In genomic region chr1:17865912-17866311, GRCh38 we compare ENCODE assay signal across 24 cellular contexts.
DNase-seq lines count a peak whose midpoint lies in the region; ATAC-seq and TF ChIP-seq lines count a peak whose summit lies in the region.
"Had no signal": no experiment of that assay in that cellular context is flagged by ENCODE, and none has a peak within 500 bp of the region (broad histone marks: within the 10 kb centered on the region; RNA-seq: fewer than 3 reads in every experiment).

No MANE protein-coding gene starts in this region.

- H3K27ac ChIP-seq in RWPE1 (peak overlapping the region; percentile 79), epithelial cell of prostate (peak overlapping the region; percentile 51)
- no peak overlapping the region for H3K27ac ChIP-seq in CD4-positive, alpha-beta T cell (ENCODE audit: low read depth, low read length)
- H3K27ac ChIP-seq: Peyer's patch had no signal

- no peaks in the 10 kb centered on the region for H3K9me3 Mint-ChIP-seq in osteocyte (ENCODE audit: unreplicated experiment)
- peaks cover 3% of the 10 kb centered on the region for H3K9me3 Mint-ChIP-seq in CD4-positive, alpha-beta T cell
- H3K9me3 Mint-ChIP-seq: natural killer cell; T-helper 1 cell treated with Interleukin-12 subunit alpha and Interleukin-12 subunit beta and Interleukin-4 antibody, amounts not matched to agents 30 μg/mL and 1 μg/mL, for 36 hours had no signal

- peak; percentile 32 for DNase-seq in GM03348 (ENCODE audit: low spot score)
- DNase-seq in RWPE1 (ENCODE audit: low spot score) = no peak
- no peak for DNase-seq in epithelial cell of prostate (ENCODE audit: low read depth, low spot score)
- no peak for DNase-seq in osteocyte (ENCODE audit: extremely low spot score, unreplicated experiment)
- DNase-seq in CD4-positive, alpha-beta T cell = no peak
- DNase-seq in NCI-H69 (lab: John Stamatoyannopoulos, UW) = no peak
- DNase-seq: activated CD4-positive, alpha-beta T cell treated with anti-CD3 and anti-CD28 coated beads for 4 hours; activated CD8-positive, alpha-beta memory T cell treated with anti-CD3 and anti-CD28 coated beads for 24 hours; activated effector memory CD4-positive, alpha-beta T cell treated with anti-CD3 and anti-CD28 coated beads, Interleukin-2, amount 50 U/mL, for 16 hours; activated T-cell treated with anti-CD3 and anti-CD28 coated beads, Interleukin-2, amount 50 U/mL, for 1 hour; DND-41; natural killer cell; NCI-H1092 treated with DMSO at 0.1 percent for 48 hours; NCI-H2029 treated with DMSO at 0.1 percent for 48 hours; NCI-H526 treated with DMSO at 0.1 percent for 48 hours; Peyer's patch; small intestine; stimulated activated CD4-positive, alpha-beta T cell treated with anti-CD3 and anti-CD28 coated beads, Interleukin-1b, Interleukin-23, amount 100 ng/mL, for 48 hours had no signal

- no peak for TF ChIP-seq CTCF in RWPE1 (conservative IDR thresholded peaks at IDR 0.05; ENCODE audit: low read depth)
- TF ChIP-seq CTCF in osteocyte (IDR thresholded peaks at IDR 0.05) = no peak
- TF ChIP-seq CTCF in CD4-positive, alpha-beta T cell (IDR thresholded peaks at IDR 0.05) = no peak

- no peak for ATAC-seq in HG03139 (IDR thresholded peaks at IDR 0.05; ENCODE audit: unreplicated experiment)
- ATAC-seq in GM18502 (IDR thresholded peaks at IDR 0.05; ENCODE audit: poor library complexity, unreplicated experiment) = no peak
- no peak for ATAC-seq in CD4-positive, alpha-beta T cell (ENCODE audit: poor library complexity)
- ATAC-seq: natural killer cell had no signal

- H3K27ac Mint-ChIP-seq in osteocyte (ENCODE audit: unreplicated experiment) = peak overlapping the region; percentile 57
- H3K27ac Mint-ChIP-seq in CD4-positive, alpha-beta T cell = no peak overlapping the region
- H3K27ac Mint-ChIP-seq: CD14-positive monocyte; IgD-negative memory B cell; natural killer cell; T-helper 1 cell treated with Interleukin-12 subunit alpha and Interleukin-12 subunit beta and Interleukin-4 antibody, amounts not matched to agents 30 μg/mL and 1 μg/mL, for 36 hours; type B pancreatic cell had no signal

- no peaks in the 10 kb centered on the region for H3K36me3 Mint-ChIP-seq in osteocyte (ENCODE audit: unreplicated experiment)
- H3K36me3 Mint-ChIP-seq in CD4-positive, alpha-beta T cell (ENCODE audit: low read depth) = no peaks in the 10 kb centered on the region
- H3K36me3 Mint-ChIP-seq: CD14-positive monocyte, IgD-negative memory B cell, natural killer cell, type B pancreatic cell had no signal

- POLR2A ChIA-PET in RWPE1 (lab: Yijun Ruan, JAX; ENCODE audit: low non-redundant PET) = no interaction called here
- POLR2A ChIA-PET in CD4-positive, alpha-beta T cell (lab: Charles Lee) = no interaction called here

- no peaks in the 10 kb centered on the region for H3K9me3 ChIP-seq in CD4-positive, alpha-beta T cell (ENCODE audit: control insufficient read depth, low read length)
- H3K9me3 ChIP-seq: Peyer's patch had no signal

- H3K27me3 ChIP-seq in CD4-positive, alpha-beta T cell (ENCODE audit: control insufficient read depth, insufficient read depth, low read length) = no peaks in the 10 kb centered on the region
- H3K27me3 ChIP-seq: Peyer's patch had no signal

- peaks cover 8% of the 10 kb centered on the region for H3K4me1 Mint-ChIP-seq in osteocyte (ENCODE audit: unreplicated experiment)
- H3K4me1 Mint-ChIP-seq in CD4-positive, alpha-beta T cell (ENCODE audit: low read depth) = no peaks in the 10 kb centered on the region
- H3K4me1 Mint-ChIP-seq: CD14-positive monocyte, natural killer cell had no signal

- CTCF ChIA-PET in RWPE1 (lab: Yijun Ruan, JAX) = interaction anchor here (0.6 kb wide), 1 partner anchor 84 kb away, joined by 3 read pairs; no protein-coding TSS in a partner anchor
- CTCF ChIA-PET in CD4-positive, alpha-beta T cell (lab: Charles Lee) = no interaction called here

- intact Hi-C loops in CD4-positive, alpha-beta T cell (cut with DNase I, micrococcal nuclease) = no loop called here

- peaks cover 2% of the 10 kb centered on the region for H3K27me3 Mint-ChIP-seq in osteocyte (ENCODE audit: unreplicated experiment)
- peaks cover 13% of the 10 kb centered on the region for H3K27me3 Mint-ChIP-seq in CD4-positive, alpha-beta T cell
- H3K27me3 Mint-ChIP-seq: IgD-negative memory B cell had no signal

- H3K4me3 Mint-ChIP-seq in osteocyte (ENCODE audit: unreplicated experiment) = no peak overlapping the region
- no peak overlapping the region for H3K4me3 Mint-ChIP-seq in CD4-positive, alpha-beta T cell
- H3K4me3 Mint-ChIP-seq: CD14-positive monocyte; IgD-negative memory B cell; natural killer cell; T-helper 1 cell treated with Interleukin-12 subunit alpha and Interleukin-12 subunit beta and Interleukin-4 antibody, amounts not matched to agents 30 μg/mL and 1 μg/mL, for 36 hours; type B pancreatic cell had no signal
